ENCODE assay signal across 8 cellular contexts in genomic region chr12:76586764-76587395, GRCh38. TPM values are rescaled to one million over a fixed set of nuclear protein-coding genes. Genes with fewer than 3 reads are reported as not detected.
DNase-seq lines count a peak whose midpoint lies in the region; ATAC-seq and TF ChIP-seq lines count a peak whose summit lies in the region.

No MANE protein-coding gene starts in this region.

- POLR2A ChIA-PET in CD4-positive, alpha-beta memory T cell (lab: Charles Lee; ENCODE audit: partially characterized antibody): interaction anchor here (2.0 to 3.6 kb wide), 2 partner anchors 28 to 501 kb away, joined by 4 to 13 read pairs; partner anchors contain the start of gene OSBPL8

- H3K4me1 ChIP-seq in CD4-positive, alpha-beta memory T cell (ENCODE audit: insufficient read depth, low read length): no peaks in the 10 kb centered on the region
- H3K4me1 ChIP-seq in Karpas-422 (ENCODE audit: low read length) (peaks cover 10% of the 10 kb centered on the region), endodermal cell (ENCODE audit: control insufficient read depth, insufficient read depth, low read length) (no peaks in the 10 kb centered on the region)

- no peaks in the 10 kb centered on the region for H3K9me2 ChIP-seq in Karpas-422 (replicated peaks; ENCODE audit: insufficient read depth, low read length)

- no peaks in the 10 kb centered on the region for H3K36me3 Mint-ChIP-seq in CD4-positive, alpha-beta memory T cell
- H3K36me3 Mint-ChIP-seq in endodermal cell (ENCODE audit: low read depth) (no peaks in the 10 kb centered on the region), natural killer cell (no peaks in the 10 kb centered on the region)

- 86 to 88% methylated on average over 1 of the region's 3 CpGs for WGBS in endodermal cell (ENCODE audit: insufficient coverage in 1 of 2, insufficient read length in 1 of 2), 2 experiments

- H3K9ac ChIP-seq in Karpas-422 (ENCODE audit: low read length): no peak overlapping the region
- no peak overlapping the region for H3K9ac ChIP-seq in endodermal cell (ENCODE audit: extremely low read depth, low read length, poor library complexity, severe bottlenecking)

- peaks cover 0 to 3% (median 0%) of the 10 kb centered on the region in 4 donors for H3K4me1 Mint-ChIP-seq in CD4-positive, alpha-beta memory T cell
- H3K4me1 Mint-ChIP-seq in endodermal cell (no peaks in the 10 kb centered on the region), natural killer cell (peaks cover 12 to 30% of the 10 kb centered on the region in 2 donors)

- no peaks in the 10 kb centered on the region for H3K9me3 ChIP-seq in CD4-positive, alpha-beta memory T cell (ENCODE audit: control insufficient read depth in 1 of 2, low read length in 2 of 2)
- H3K9me3 ChIP-seq in Karpas-422 (ENCODE audit: low read length) (no peaks in the 10 kb centered on the region), endodermal cell (ENCODE audit: control insufficient read depth, low read length) (no peaks in the 10 kb centered on the region)

- CTCF ChIA-PET in CD4-positive, alpha-beta memory T cell (lab: Charles Lee; ENCODE audit: partially characterized antibody): interaction anchor here (0.6 to 3.3 kb wide), 41 partner anchors 10 to 1894 kb away, joined by 3 to 35 read pairs (median 4); partner anchors contain the start of genes BBS10 and OSBPL8

- H3K4me3 Mint-ChIP-seq in CD4-positive, alpha-beta memory T cell: no peak overlapping the region
- H3K4me3 Mint-ChIP-seq in endodermal cell (no peak overlapping the region), natural killer cell (no peak overlapping the region)

- no peak overlapping the region for H3K4me3 ChIP-seq in CD4-positive, alpha-beta memory T cell (ENCODE audit: low read length in 2 of 2)
- no peak overlapping the region for H3K4me3 ChIP-seq in Karpas-422 (ENCODE audit: low read length)
- H3K4me3 ChIP-seq in endodermal cell (ENCODE audit: low read length): no peak overlapping the region

- ATAC-seq in GM18511 (IDR thresholded peaks at IDR 0.05; ENCODE audit: unreplicated experiment) (peak; percentile 81), natural killer cell (peak; percentile 49 to 57 (median 54)), HG03039 (IDR thresholded peaks at IDR 0.05; ENCODE audit: unreplicated experiment) (no peak), HG02642 (IDR thresholded peaks at IDR 0.05; ENCODE audit: poor library complexity, unreplicated experiment) (no peak)

- peak in 4 of 5 donors; percentile 59 to 63 (median 60) for DNase-seq in CD4-positive, alpha-beta memory T cell
- DNase-seq in Karpas-422: peak; percentile 86
- DNase-seq in T follicular helper cell (ENCODE audit: low read depth): peak; percentile 18
- no peak for DNase-seq in endodermal cell
- DNase-seq in natural killer cell: no peak

- H3K36me3 ChIP-seq in CD4-positive, alpha-beta memory T cell (ENCODE audit: insufficient read depth, low read length): no peaks in the 10 kb centered on the region
- H3K36me3 ChIP-seq in Karpas-422 (ENCODE audit: insufficient read depth, low read length): no peaks in the 10 kb centered on the region
- no peaks in the 10 kb centered on the region for H3K36me3 ChIP-seq in endodermal cell (ENCODE audit: control insufficient read depth, insufficient read depth, low read length)

- H3K27ac ChIP-seq in CD4-positive, alpha-beta memory T cell (ENCODE audit: low read depth, low read length): no peak overlapping the region
- H3K27ac ChIP-seq in Karpas-422 (ENCODE audit: low read length) (no peak overlapping the region), endodermal cell (ENCODE audit: low read depth, low read length) (no peak overlapping the region)

- no peaks in the 10 kb centered on the region for H3K27me3 Mint-ChIP-seq in CD4-positive, alpha-beta memory T cell
- no peaks in the 10 kb centered on the region for H3K27me3 Mint-ChIP-seq in endodermal cell (ENCODE audit: insufficient read depth)
- H3K27me3 Mint-ChIP-seq in natural killer cell (ENCODE audit: low read depth in 2 of 2): no peaks in the 10 kb centered on the region

- no peaks in the 10 kb centered on the region for H4K20me1 ChIP-seq in Karpas-422 (ENCODE audit: insufficient read depth, low read depth, low read length)

- no peak overlapping the region for H2AFZ ChIP-seq in Karpas-422 (ENCODE audit: low read length)

- peak overlapping the region in 2 of 7 donors; percentile 46 to 83 for H3K27ac Mint-ChIP-seq in CD4-positive, alpha-beta memory T cell
- H3K27ac Mint-ChIP-seq in endodermal cell (no peak overlapping the region), natural killer cell (peak overlapping the region in 1 of 2 donors; percentile 59)

- TF ChIP-seq CTCF in endodermal cell (conservative IDR thresholded peaks at IDR 0.05) (peak; percentile 82), natural killer cell (IDR thresholded peaks at IDR 0.05) (peak; percentile 72)

- H3K4me2 ChIP-seq in Karpas-422 (ENCODE audit: low read depth, low read length, poor library complexity, severe bottlenecking): no peak overlapping the region

- no peaks in the 10 kb centered on the region for H3K27me3 ChIP-seq in CD4-positive, alpha-beta memory T cell (ENCODE audit: insufficient read depth, low read length)
- H3K27me3 ChIP-seq in Karpas-422 (ENCODE audit: low read length) (no peaks in the 10 kb centered on the region), endodermal cell (ENCODE audit: control insufficient read depth, insufficient read depth, low read length, poor library complexity, severe bottlenecking) (no peaks in the 10 kb centered on the region)

- intact Hi-C loops in CD4-positive, alpha-beta memory T cell (cut with micrococcal nuclease): loop anchor here (1.0 to 5.0 kb wide), 10 partner anchors 28 to 1898 kb away; partner anchors contain the start of genes BBS10 and OSBPL8
- intact Hi-C loops in natural killer cell (cut with micrococcal nuclease): loop anchor here (2.0 to 5.0 kb wide), 3 partner anchors 115 to 502 kb away; partner anchors contain the start of genes BBS10 and NAP1L1

- H3K79me2 ChIP-seq in Karpas-422 (ENCODE audit: low read length): no peaks in the 10 kb centered on the region

- H3K9me3 Mint-ChIP-seq in CD4-positive, alpha-beta memory T cell: no peaks in the 10 kb centered on the region
- H3K9me3 Mint-ChIP-seq in endodermal cell: no peaks in the 10 kb centered on the region
- no peaks in the 10 kb centered on the region for H3K9me3 Mint-ChIP-seq in natural killer cell

RNA-seq across cellular contexts. Expression of gene OSBPL8, which starts 27.3 kb away (rescaled TPM):
- 100 to 1,000 TPM; 126 to 127 TPM for total RNA-seq in CD4-positive, alpha-beta memory T cell
- 100 to 1,000 TPM; 130 to 143 TPM for polyA plus RNA-seq in CD4-positive, alpha-beta memory T cell
- 74.3 and 116 TPM in 2 replicates for total RNA-seq in Karpas-422 (2014; rRNA removed; shearing (Covaris generic); ENCODE audit: low replicate concordance)
- total RNA-seq in endodermal cell (10 to 100 TPM; 44.0 to 58.8 TPM), natural killer cell (100 to 1,000 TPM; 133 to 154 (median 138) TPM)
- polyA plus RNA-seq in endodermal cell (2013, experiment 1 of 2): 47.7 TPM
- 46.2 TPM for polyA plus RNA-seq in endodermal cell (2013, experiment 2 of 2)

Comparison
In these comparisons a context has a peak if more than half of its experiments do, and no peak if none do; other contexts are left out.
1. DNase-seq: peak in CD4-positive, alpha-beta memory T cell (4 of 5), Karpas-422 (single experiment) and T follicular helper cell (single experiment); none in endodermal cell (single experiment) and natural killer cell (single experiment).
2. ATAC-seq: peak in GM18511 (single experiment) and natural killer cell (3 of 3); none in HG03039 (single experiment) and HG02642 (single experiment).